13 cellular contexts compared by ENCODE assay signal in the genomic region with DNA sequence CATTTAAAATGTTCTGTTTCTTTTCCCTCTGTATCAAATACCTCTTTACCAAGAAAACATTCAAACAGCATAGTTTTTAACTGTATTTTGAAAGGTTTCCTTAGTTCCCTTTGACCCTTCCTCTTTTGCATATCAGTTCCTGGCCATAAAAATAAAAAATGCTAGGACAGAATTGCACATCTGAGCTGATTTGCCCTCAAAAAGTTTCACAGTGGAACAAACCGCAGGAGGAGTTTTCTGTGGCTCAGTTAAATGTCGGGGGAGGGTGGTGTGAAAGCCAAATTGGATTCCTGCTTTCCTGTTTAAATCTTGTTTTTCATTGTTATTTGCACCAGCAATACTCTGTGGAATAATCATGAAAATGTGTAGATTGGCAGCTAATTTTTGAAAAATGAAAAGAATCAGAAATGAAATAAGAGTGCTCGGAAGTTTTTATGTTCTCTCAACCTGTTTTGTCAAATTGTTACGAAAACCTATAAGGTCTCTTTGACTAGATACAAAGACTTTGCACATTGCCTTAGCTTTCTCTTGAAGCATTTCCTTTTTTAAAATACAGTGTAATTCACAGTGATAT.
DNase-seq lines count a peak whose midpoint lies in the region; ATAC-seq and FAIRE-seq lines count a peak whose summit lies in the region.
"Had no signal": no experiment of that assay in that cellular context is flagged by ENCODE, and none has a peak within 500 bp of the region (broad histone marks: within the 10 kb centered on the region; RNA-seq: fewer than 3 reads in every experiment).

No MANE protein-coding gene starts in this region.

- no peak for ATAC-seq in GM21367 (IDR thresholded peaks at IDR 0.05; ENCODE audit: unreplicated experiment)

- peak; percentile 84 for FAIRE-seq in GM18507 (lab: Jason Lieb, UNC)

- H3K4me3 ChIP-seq in effector memory CD4-positive, alpha-beta T cell (ENCODE audit: insufficient read depth, low read depth, low read length, poor library complexity, severe bottlenecking), result peak overlapping the region; percentile 79
- H3K4me3 ChIP-seq: cardiac muscle cell, MG63 had no signal

- no peaks in the 10 kb centered on the region for H3K36me3 ChIP-seq in effector memory CD4-positive, alpha-beta T cell (ENCODE audit: control insufficient read depth, insufficient read depth, low read length)
- H3K36me3 ChIP-seq: cardiac muscle cell, MG63 had no signal

- H3K4me1 ChIP-seq in effector memory CD4-positive, alpha-beta T cell (ENCODE audit: control insufficient read depth, insufficient read depth, low read length, poor library complexity, severe bottlenecking), result peaks cover 60% of the 10 kb centered on the region

- H3K27me3 ChIP-seq in effector memory CD4-positive, alpha-beta T cell (replicated peaks; ENCODE audit: control insufficient read depth, insufficient read depth, low read length, poor library complexity, severe bottlenecking), result no peaks in the 10 kb centered on the region

- DNase-seq in AML-193 (lab: John Stamatoyannopoulos, UW), result peak; percentile 27 to 43
- no peak for DNase-seq in GM18507 (ENCODE audit: extremely low spot score, insufficient read length, low read depth)
- peak; percentile 39 for DNase-seq in SKM-1 (lab: John Stamatoyannopoulos, UW; ENCODE audit: unreplicated experiment)
- DNase-seq in effector memory CD4-positive, alpha-beta T cell, result no peak
- no peak for DNase-seq in stimulated activated CD4-positive, alpha-beta T cell treated with anti-CD3 and anti-CD28 coated beads, Interleukin-1b, Interleukin-23, amount 100 ng/mL, for 48 hours
- no peak for DNase-seq in EL
- no peak for DNase-seq in NCI-H2171 treated with DMSO at 0.1 percent for 48 hours (lab: John Stamatoyannopoulos, UW)
- DNase-seq: MG63, NCI-H69, nucleus accumbens, substantia nigra had no signal

- peak overlapping the region; percentile 86 for H3K27ac ChIP-seq in effector memory CD4-positive, alpha-beta T cell (ENCODE audit: insufficient read depth, low read length, poor library complexity, severe bottlenecking)
- H3K27ac ChIP-seq: cardiac muscle cell had no signal

- H3K9me3 ChIP-seq in effector memory CD4-positive, alpha-beta T cell (ENCODE audit: control insufficient read depth, low read length), result no peaks in the 10 kb centered on the region
- H3K9me3 ChIP-seq: MG63 had no signal

Comparison
In these comparisons a context has a peak if more than half of its experiments do, and no peak if none do; other contexts are left out.
1. DNase-seq: peak in AML-193 (2 of 2) and SKM-1 (single experiment); none in GM18507 (single experiment), effector memory CD4-positive, alpha-beta T cell (0 of 3), stimulated activated CD4-positive, alpha-beta T cell treated with anti-CD3 and anti-CD28 coated beads, Interleukin-1b, Interleukin-23, amount 100 ng/mL, for 48 hours (single experiment), EL (single experiment) and NCI-H2171 treated with DMSO at 0.1 percent for 48 hours (single experiment).